9 cellular contexts compared by ENCODE assay signal in the genomic region with DNA sequence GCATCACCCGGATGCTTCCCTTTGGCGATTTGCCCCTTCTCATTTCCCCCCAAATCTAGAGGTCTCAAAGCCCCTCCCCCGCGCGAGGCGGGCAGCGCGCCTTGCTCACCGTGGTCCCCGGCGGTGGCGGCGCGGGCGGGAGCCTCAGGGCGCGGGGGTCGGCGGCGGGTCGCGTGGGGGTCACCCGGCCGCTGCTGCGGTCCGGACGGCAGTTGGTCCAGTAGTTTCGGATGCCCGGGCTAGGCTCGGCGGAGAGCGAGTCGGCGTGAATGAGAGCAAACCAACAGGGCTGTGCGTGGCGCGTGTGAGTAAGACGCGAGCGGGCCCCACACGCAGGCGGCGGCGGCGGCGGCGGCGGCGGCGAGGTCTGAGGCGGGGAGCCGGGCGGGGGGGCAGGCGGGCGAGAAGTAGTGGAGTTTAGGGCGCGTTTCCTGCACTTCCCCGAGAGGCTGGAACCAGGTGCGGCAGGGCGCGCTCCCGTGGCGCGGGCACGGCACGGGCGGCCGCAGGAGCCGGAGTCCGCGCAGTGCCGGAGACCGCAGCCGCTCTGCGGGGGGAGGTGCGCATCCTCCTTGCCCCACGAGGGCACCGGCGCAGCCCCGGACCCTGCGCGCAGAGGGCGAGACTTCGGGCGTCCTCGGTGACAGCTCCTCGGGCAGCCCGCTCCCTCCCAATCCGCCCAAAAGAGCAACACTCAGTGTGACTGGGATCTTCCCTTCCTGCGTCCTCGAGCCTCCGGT. TPM values are rescaled to one million over a fixed set of nuclear protein-coding genes. Genes with fewer than 3 reads are reported as not detected.
DNase-seq lines count a peak whose midpoint lies in the region; ATAC-seq and TF ChIP-seq lines count a peak whose summit lies in the region.
"Had no signal": no experiment of that assay in that cellular context is flagged by ENCODE, and none has a peak within 500 bp of the region (broad histone marks: within the 10 kb centered on the region; RNA-seq: fewer than 3 reads in every experiment).

No MANE protein-coding gene starts in this region.

- peaks cover 0 to 16% (median 7%) of the 10 kb centered on the region in 4 donors for H3K27me3 ChIP-seq in upper lobe of left lung

- H3K27ac Mint-ChIP-seq in Calu3 (ENCODE audit: unreplicated experiment) = no peak overlapping the region

- BruUV-seq in Calu3 (replicated peaks; lab: Mats Ljungman, UMichigan) = no TSS peak

- H3K4me3 ChIP-seq in choroid plexus epithelial cell (ENCODE audit: low read depth, low read length) (peak overlapping the region; percentile 37), upper lobe of left lung (peak overlapping the region; percentile 14 to 52 (median 49))

- ATAC-seq in upper lobe of left lung (ENCODE audit: low FRiP score in 2 of 2) (peak in 1 of 2 donors; percentile 63), GM18907 (IDR thresholded peaks at IDR 0.05; ENCODE audit: unreplicated experiment) (no peak)

- TF ChIP-seq EP300 in upper lobe of left lung (IDR thresholded peaks at IDR 0.05) = no peak

- TF ChIP-seq POLR2A in upper lobe of left lung (IDR thresholded peaks at IDR 0.05) = no peak

- peaks cover 39% of the 10 kb centered on the region for H3K4me1 Mint-ChIP-seq in Calu3 (ENCODE audit: low read depth, unreplicated experiment)

- intact Hi-C loops in Calu3 (cut with micrococcal nuclease; ENCODE audit: unreplicated experiment) = loop anchor here (5.0 to 10.0 kb wide), 3 partner anchors 173 to 405 kb away; no protein-coding TSS in a partner anchor

- DNase-seq in Calu3 (peak; percentile 53), Kasumi-1 (lab: John Stamatoyannopoulos, UW) (peak; percentile 6 to 14), choroid plexus epithelial cell (ENCODE audit: low read depth) (no peak), medulla oblongata (ENCODE audit: extremely low spot score) (peak; percentile 23), upper lobe of left lung (peak in 1 of 2 donors; percentile 87), UCSD-AML1 (lab: John Stamatoyannopoulos, UW; ENCODE audit: unreplicated experiment) (no peak), SKM-1 (lab: John Stamatoyannopoulos, UW; ENCODE audit: unreplicated experiment) (no peak)

- CTCF ChIA-PET in Calu3 (lab: Charles Lee) = interaction anchor here (0.8 to 1.7 kb wide), 3 partner anchors 22 to 398 kb away, joined by 3 to 11 read pairs (median 4); no protein-coding TSS in a partner anchor

- 0 to 2% methylated on average over 1 to 53 of the region's 92 CpGs for WGBS in upper lobe of left lung, 2 donors

- no peak overlapping the region for H3K27ac ChIP-seq in upper lobe of left lung
- H3K27ac ChIP-seq: epithelial cell of prostate had no signal

- H3K36me3 Mint-ChIP-seq in Calu3 (ENCODE audit: insufficient read depth, unreplicated experiment) = peaks cover 31% of the 10 kb centered on the region

- no peaks in the 10 kb centered on the region for H3K36me3 ChIP-seq in upper lobe of left lung

- H3K4me3 Mint-ChIP-seq in Calu3 (ENCODE audit: low read depth, unreplicated experiment) = peak overlapping the region; percentile 74

- no peaks in the 10 kb centered on the region for H3K27me3 Mint-ChIP-seq in Calu3 (ENCODE audit: unreplicated experiment)

- H3K9me3 Mint-ChIP-seq in Calu3 (ENCODE audit: low read depth, unreplicated experiment) = no peaks in the 10 kb centered on the region

- peaks cover 7 to 26% (median 12%) of the 10 kb centered on the region in 4 donors for H3K4me1 ChIP-seq in upper lobe of left lung

- TF ChIP-seq CTCF in Calu3 (IDR thresholded peaks at IDR 0.05; ENCODE audit: unreplicated experiment) = no peak
- no peak for TF ChIP-seq CTCF in choroid plexus epithelial cell (conservative IDR thresholded peaks at IDR 0.05; ENCODE audit: low read depth, low read length)
- TF ChIP-seq CTCF in upper lobe of left lung (IDR thresholded peaks at IDR 0.05) = no peak

- no peaks in the 10 kb centered on the region for H3K9me3 ChIP-seq in upper lobe of left lung

RNA-seq across cellular contexts. Expression of a gene that starts 0.6 kb away (rescaled TPM):
- total RNA-seq in Calu3 (2022) (0.40 and 0.66 TPM in 2 replicates), upper lobe of left lung (under 1 TPM in 5 of 6 donors, not detected in 1; 0.17 to 0.52 (median 0.30) TPM)

Comparison
In these comparisons a context has a peak if more than half of its experiments do, and no peak if none do; other contexts are left out.
1. DNase-seq: peak in Calu3 (single experiment), Kasumi-1 (2 of 2) and medulla oblongata (single experiment); none in choroid plexus epithelial cell (single experiment), UCSD-AML1 (single experiment) and SKM-1 (single experiment).